In genomic region chr1:224493269-224493668, GRCh38 we compare ENCODE assay signal across 17 cellular contexts.
"Had no signal": no experiment of that assay in that cellular context is flagged by ENCODE, and none has a peak within 500 bp of the region (broad histone marks: within the 10 kb centered on the region; RNA-seq: fewer than 3 reads in every experiment).

No MANE protein-coding gene starts in this region.

- H3K27me3 ChIP-seq: gastrocnemius medialis, heart right ventricle, thyroid gland had no signal

- H3K4me3 Mint-ChIP-seq: activated CD8-positive, alpha-beta T cell treated with anti-CD3 and anti-CD28 coated beads for 36 hours; activated T-cell treated with anti-CD3 and anti-CD28 coated beads, Interleukin-2, amount 50 U/mL, for 4 hours; naive thymus-derived CD8-positive, alpha-beta T cell; stimulated activated effector memory CD8-positive, alpha-beta T cell treated with anti-CD3 and anti-CD28 coated beads, Interleukin-12 subunit alpha, Interleukin-12 subunit beta, amount 100 ng/mL, for 72 hours; T-helper 1 cell treated with Interleukin-12 subunit alpha and Interleukin-12 subunit beta and Interleukin-4 antibody, amounts not matched to agents 30 μg/mL and 1 μg/mL, for 36 hours had no signal

- ATAC-seq: activated CD8-positive, alpha-beta T cell treated with anti-CD3 and anti-CD28 coated beads for 36 hours; activated naive CD4-positive, alpha-beta T cell treated with anti-CD3 and anti-CD28 coated beads, Interleukin-2, amount 50 U/mL, for 72 hours; activated T-cell treated with anti-CD3 and anti-CD28 coated beads, Interleukin-2, amount 50 U/mL, for 4 hours; gastrocnemius medialis; heart right ventricle; left lobe of liver; naive thymus-derived CD8-positive, alpha-beta T cell; stimulated activated effector memory CD8-positive, alpha-beta T cell treated with anti-CD3 and anti-CD28 coated beads, Interleukin-12 subunit alpha, Interleukin-12 subunit beta, amount 100 ng/mL, for 72 hours had no signal

- H3K27me3 Mint-ChIP-seq: activated CD8-positive, alpha-beta T cell treated with anti-CD3 and anti-CD28 coated beads for 36 hours had no signal

- H3K27ac ChIP-seq: gastrocnemius medialis, heart right ventricle, thyroid gland had no signal

- DNase-seq: activated CD4-positive, alpha-beta T cell treated with anti-CD3 and anti-CD28 coated beads for 48 hours; activated CD8-positive, alpha-beta T cell treated with anti-CD3 and anti-CD28 coated beads for 36 hours; activated effector memory CD4-positive, alpha-beta T cell treated with Interleukin-2 at 50 U/mL for 16 hours; activated T-cell treated with anti-CD3 and anti-CD28 coated beads, Interleukin-2, amount 50 U/mL, for 4 hours; gastrocnemius medialis; heart right ventricle; naive thymus-derived CD8-positive, alpha-beta T cell; posterior cingulate gyrus; thyroid gland had no signal

- H3K27ac Mint-ChIP-seq: activated CD8-positive, alpha-beta T cell treated with anti-CD3 and anti-CD28 coated beads for 36 hours; activated naive CD4-positive, alpha-beta T cell treated with anti-CD3 and anti-CD28 coated beads, Interleukin-2, amount 50 U/mL, for 72 hours; naive thymus-derived CD8-positive, alpha-beta T cell; stimulated activated effector memory CD8-positive, alpha-beta T cell treated with anti-CD3 and anti-CD28 coated beads, Interleukin-12 subunit alpha, Interleukin-12 subunit beta, amount 100 ng/mL, for 72 hours; T-helper 1 cell treated with Interleukin-12 subunit alpha and Interleukin-12 subunit beta and Interleukin-4 antibody, amounts not matched to agents 30 μg/mL and 1 μg/mL, for 36 hours had no signal

- H3K9me3 Mint-ChIP-seq: activated T-cell treated with anti-CD3 and anti-CD28 coated beads, Interleukin-2, amount 50 U/mL, for 4 hours had no signal

- H3K9me3 ChIP-seq: gastrocnemius medialis, thyroid gland had no signal

- H3K4me3 ChIP-seq: gastrocnemius medialis, heart right ventricle, thyroid gland had no signal

- H3K36me3 ChIP-seq: gastrocnemius medialis, heart right ventricle, thyroid gland had no signal

- H3K36me3 Mint-ChIP-seq: stimulated activated effector memory CD8-positive, alpha-beta T cell treated with anti-CD3 and anti-CD28 coated beads, Interleukin-12 subunit alpha, Interleukin-12 subunit beta, amount 100 ng/mL, for 72 hours had no signal

- FAIRE-seq: colon, endothelial cell of umbilical vein, islet of Langerhans, urothelium cell line had no signal
